2 cellular contexts compared by ENCODE assay signal in the genomic region with DNA sequence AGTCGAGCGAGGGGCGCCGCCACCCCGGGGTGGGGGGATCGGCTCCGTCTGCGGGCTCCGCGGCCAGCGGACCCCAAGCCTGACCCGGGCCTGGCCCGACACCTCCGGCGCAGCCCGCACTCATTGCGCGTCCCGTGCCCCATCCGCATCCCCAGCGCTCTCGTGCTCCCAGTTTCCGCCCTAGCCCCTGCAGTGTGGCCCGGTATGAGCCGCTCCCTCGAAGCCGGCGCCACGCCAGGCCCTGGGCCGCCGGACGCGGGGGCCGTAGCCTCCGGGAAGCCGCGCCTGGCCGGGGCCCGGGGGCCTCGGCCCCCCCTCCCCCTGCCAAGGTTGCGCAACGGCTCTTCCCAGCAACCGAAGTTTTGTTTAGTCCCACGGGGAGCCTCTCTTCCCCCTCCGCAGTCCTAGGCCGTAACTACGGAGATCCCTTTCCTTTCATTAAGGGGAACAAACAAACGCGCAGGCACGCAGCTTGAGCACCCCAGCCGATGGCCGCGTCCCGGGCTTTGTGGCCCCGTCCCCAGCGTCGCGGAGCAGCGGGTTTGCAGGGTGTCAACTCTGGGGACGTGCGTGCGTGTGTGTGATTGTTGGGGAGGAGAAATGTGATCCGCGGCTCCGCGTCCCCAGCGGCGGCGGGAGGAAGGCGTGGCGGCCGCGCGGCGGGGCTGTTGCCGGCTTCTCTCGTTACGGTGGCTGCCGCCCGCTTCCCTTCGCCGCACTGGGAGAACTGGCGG.
TF ChIP-seq lines count a peak whose summit lies in the region.

No MANE protein-coding gene starts in this region.

TF ChIP-seq in HEK293, 187 proteins besides CTCF, POLR2A, EP300 and RAD21 (continued from another document and continues in another):
- TF ChIP-seq HIC1 (tag by site-specific recombination; IDR thresholded peaks at IDR 0.05) (0 out of 2 replicates have a peak, but pooled peaks have one; percentile 20), MYNN (tag by site-specific recombination; IDR thresholded peaks at IDR 0.05; ENCODE audit: borderline replicate concordance) (peak; percentile 32; the same call in 1 of the 2 replicates), ZNF558 (tag by site-specific recombination; IDR thresholded peaks at IDR 0.05) (no peak), ZBTB10 (tag by site-specific recombination; IDR thresholded peaks at IDR 0.05) (peak; percentile 46), ZNF629 (tag by site-specific recombination; IDR thresholded peaks at IDR 0.05) (peak; percentile 26; the same call in 1 of the 2 replicates), SP7 (tag by site-specific recombination; IDR thresholded peaks at IDR 0.05) (peak; percentile 75), WT1 (tag by site-specific recombination; IDR thresholded peaks at IDR 0.05) (peak; percentile 83), TRIM28 (IDR thresholded peaks at IDR 0.05; ENCODE audit: borderline replicate concordance, low read length) (peak; percentile 53), ZNF24 (tag by site-specific recombination; IDR thresholded peaks at IDR 0.05) (peak; percentile 78; the same call in 1 of the 2 replicates), ZNF521 (tag by site-specific recombination; IDR thresholded peaks at IDR 0.05) (no peak), KLF8 (tag by site-specific recombination; IDR thresholded peaks at IDR 0.05) (peak; percentile 30; the same call in 1 of the 2 replicates), ZNF843 (tag by site-specific recombination; IDR thresholded peaks at IDR 0.05) (peak; percentile 70), OSR2 (tag by site-specific recombination; IDR thresholded peaks at IDR 0.05) (peak; percentile 40; the same call in 1 of the 2 replicates), ZEB2 (tag by site-specific recombination; IDR thresholded peaks at IDR 0.05) (peak; percentile 77), ZFP69B (tag by site-specific recombination; IDR thresholded peaks at IDR 0.05) (no peak)
- TF ChIP-seq, protein P1, sequence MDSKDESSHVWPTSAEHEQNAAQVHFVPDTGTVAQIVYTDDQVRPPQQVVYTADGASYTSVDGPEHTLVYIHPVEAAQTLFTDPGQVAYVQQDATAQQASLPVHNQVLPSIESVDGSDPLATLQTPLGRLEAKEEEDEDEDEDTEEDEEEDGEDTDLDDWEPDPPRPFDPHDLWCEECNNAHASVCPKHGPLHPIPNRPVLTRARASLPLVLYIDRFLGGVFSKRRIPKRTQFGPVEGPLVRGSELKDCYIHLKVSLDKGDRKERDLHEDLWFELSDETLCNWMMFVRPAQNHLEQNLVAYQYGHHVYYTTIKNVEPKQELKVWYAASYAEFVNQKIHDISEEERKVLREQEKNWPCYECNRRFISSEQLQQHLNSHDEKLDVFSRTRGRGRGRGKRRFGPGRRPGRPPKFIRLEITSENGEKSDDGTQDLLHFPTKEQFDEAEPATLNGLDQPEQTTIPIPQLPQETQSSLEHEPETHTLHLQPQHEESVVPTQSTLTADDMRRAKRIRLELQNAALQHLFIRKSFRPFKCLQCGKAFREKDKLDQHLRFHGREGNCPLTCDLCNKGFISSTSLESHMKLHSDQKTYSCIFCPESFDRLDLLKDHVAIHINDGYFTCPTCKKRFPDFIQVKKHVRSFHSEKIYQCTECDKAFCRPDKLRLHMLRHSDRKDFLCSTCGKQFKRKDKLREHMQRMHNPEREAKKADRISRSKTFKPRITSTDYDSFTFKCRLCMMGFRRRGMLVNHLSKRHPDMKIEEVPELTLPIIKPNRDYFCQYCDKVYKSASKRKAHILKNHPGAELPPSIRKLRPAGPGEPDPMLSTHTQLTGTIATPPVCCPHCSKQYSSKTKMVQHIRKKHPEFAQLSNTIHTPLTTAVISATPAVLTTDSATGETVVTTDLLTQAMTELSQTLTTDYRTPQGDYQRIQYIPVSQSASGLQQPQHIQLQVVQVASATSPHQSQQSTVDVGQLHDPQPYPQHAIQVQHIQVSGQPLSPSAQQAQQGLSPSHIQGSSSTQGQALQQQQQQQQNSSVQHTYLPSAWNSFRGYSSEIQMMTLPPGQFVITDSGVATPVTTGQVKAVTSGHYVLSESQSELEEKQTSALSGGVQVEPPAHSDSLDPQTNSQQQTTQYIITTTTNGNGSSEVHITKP (tag by site-specific recombination; IDR thresholded peaks at IDR 0.05): no peak

TF ChIP-seq in SK-N-SH treated with all-trans-retinoic acid at 6 μM for 48 hours, 23 proteins besides CTCF, POLR2A, EP300 and RAD21 (continued from another document):
- TF ChIP-seq, protein P2, sequence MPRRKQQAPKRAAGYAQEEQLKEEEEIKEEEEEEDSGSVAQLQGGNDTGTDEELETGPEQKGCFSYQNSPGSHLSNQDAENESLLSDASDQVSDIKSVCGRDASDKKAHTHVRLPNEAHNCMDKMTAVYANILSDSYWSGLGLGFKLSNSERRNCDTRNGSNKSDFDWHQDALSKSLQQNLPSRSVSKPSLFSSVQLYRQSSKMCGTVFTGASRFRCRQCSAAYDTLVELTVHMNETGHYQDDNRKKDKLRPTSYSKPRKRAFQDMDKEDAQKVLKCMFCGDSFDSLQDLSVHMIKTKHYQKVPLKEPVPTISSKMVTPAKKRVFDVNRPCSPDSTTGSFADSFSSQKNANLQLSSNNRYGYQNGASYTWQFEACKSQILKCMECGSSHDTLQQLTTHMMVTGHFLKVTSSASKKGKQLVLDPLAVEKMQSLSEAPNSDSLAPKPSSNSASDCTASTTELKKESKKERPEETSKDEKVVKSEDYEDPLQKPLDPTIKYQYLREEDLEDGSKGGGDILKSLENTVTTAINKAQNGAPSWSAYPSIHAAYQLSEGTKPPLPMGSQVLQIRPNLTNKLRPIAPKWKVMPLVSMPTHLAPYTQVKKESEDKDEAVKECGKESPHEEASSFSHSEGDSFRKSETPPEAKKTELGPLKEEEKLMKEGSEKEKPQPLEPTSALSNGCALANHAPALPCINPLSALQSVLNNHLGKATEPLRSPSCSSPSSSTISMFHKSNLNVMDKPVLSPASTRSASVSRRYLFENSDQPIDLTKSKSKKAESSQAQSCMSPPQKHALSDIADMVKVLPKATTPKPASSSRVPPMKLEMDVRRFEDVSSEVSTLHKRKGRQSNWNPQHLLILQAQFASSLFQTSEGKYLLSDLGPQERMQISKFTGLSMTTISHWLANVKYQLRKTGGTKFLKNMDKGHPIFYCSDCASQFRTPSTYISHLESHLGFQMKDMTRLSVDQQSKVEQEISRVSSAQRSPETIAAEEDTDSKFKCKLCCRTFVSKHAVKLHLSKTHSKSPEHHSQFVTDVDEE (CRISPR knock-in tag; IDR thresholded peaks at IDR 0.05): no peak
- no peak for TF ChIP-seq RARB (CRISPR knock-in tag; IDR thresholded peaks at IDR 0.05)
- no peak for TF ChIP-seq TOX (CRISPR knock-in tag; IDR thresholded peaks at IDR 0.05; ENCODE audit: borderline replicate concordance)
- TF ChIP-seq CSRNP3 (CRISPR knock-in tag; IDR thresholded peaks at IDR 0.05): no peak
- no peak for TF ChIP-seq CREB5 (CRISPR knock-in tag; IDR thresholded peaks at IDR 0.05; ENCODE audit: low read depth)
- no peak for TF ChIP-seq ZNF70 (CRISPR knock-in tag; IDR thresholded peaks at IDR 0.05)
- TF ChIP-seq ZFP30 (CRISPR knock-in tag; IDR thresholded peaks at IDR 0.05): no peak
- TF ChIP-seq POU6F1 (CRISPR knock-in tag; IDR thresholded peaks at IDR 0.05; ENCODE audit: borderline replicate concordance, low read depth): no peak
- no peak for TF ChIP-seq GLIS3 (CRISPR knock-in tag; IDR thresholded peaks at IDR 0.05)
- TF ChIP-seq SNAI2 (CRISPR knock-in tag; IDR thresholded peaks at IDR 0.05): no peak
- TF ChIP-seq ESRRG (CRISPR knock-in tag; IDR thresholded peaks at IDR 0.05): 0 out of 2 replicates have a peak, but pooled peaks have one; percentile 24
- no peak for TF ChIP-seq TCF4 (CRISPR knock-in tag; IDR thresholded peaks at IDR 0.05; ENCODE audit: borderline replicate concordance)
TF ChIP-seq in SK-N-SH treated with all-trans-retinoic acid at 6 μM for 48 hours: peak in this region for 4.
